24 cellular contexts compared by ENCODE assay signal in the genomic region with DNA sequence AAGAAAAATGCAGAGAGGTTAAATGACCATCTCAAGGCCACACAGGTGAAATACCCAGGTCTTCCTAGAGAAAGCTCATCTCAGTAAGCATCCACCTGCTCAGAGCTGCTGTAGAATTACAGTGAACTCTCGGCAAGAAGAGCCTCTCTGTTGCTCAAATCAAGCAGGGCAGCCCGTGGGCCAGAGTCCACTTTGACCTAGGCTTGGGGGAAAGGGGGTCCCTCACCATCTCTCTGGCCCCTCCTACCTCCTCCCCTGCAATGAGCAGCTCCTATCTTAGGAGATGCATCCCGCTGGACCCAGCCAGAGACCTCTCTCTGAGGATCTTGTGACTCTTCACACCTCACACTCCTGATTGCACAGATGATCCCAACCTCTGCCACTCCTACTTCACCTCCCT.
DNase-seq lines count a peak whose midpoint lies in the region; ATAC-seq, FAIRE-seq and TF ChIP-seq lines count a peak whose summit lies in the region.
"Had no signal": no experiment of that assay in that cellular context is flagged by ENCODE, and none has a peak within 500 bp of the region (broad histone marks: within the 10 kb centered on the region; RNA-seq: fewer than 3 reads in every experiment).

No MANE protein-coding gene starts in this region.

- no peaks in the 10 kb centered on the region for H3K4me1 Mint-ChIP-seq in osteocyte (ENCODE audit: unreplicated experiment)
- H3K4me1 Mint-ChIP-seq: B cell; CD4-positive, CD25-positive, alpha-beta regulatory T cell; GM23338 had no signal

- FAIRE-seq in bronchial epithelial cell (lab: Jason Lieb, UNC), result peak; percentile 52
- FAIRE-seq: A204.1, G401.6, GM12878, GM19239 had no signal

- TF ChIP-seq EP300 in esophagus muscularis mucosa (IDR thresholded peaks at IDR 0.05), result no peak

- no peaks in the 10 kb centered on the region for H3K9me3 ChIP-seq in esophagus muscularis mucosa
- H3K9me3 ChIP-seq: BLaER1, Caco-2 had no signal

- intact Hi-C loops in esophagus muscularis mucosa (cut with DNase I), result no loop called here

- no peaks in the 10 kb centered on the region for H3K27me3 Mint-ChIP-seq in osteocyte (ENCODE audit: unreplicated experiment)

- no peaks in the 10 kb centered on the region for H3K36me3 ChIP-seq in bronchial epithelial cell (ENCODE audit: control insufficient read depth, insufficient read depth, low read length)
- H3K36me3 ChIP-seq in esophagus muscularis mucosa, result no peaks in the 10 kb centered on the region
- H3K36me3 ChIP-seq: BLaER1 had no signal

- ATAC-seq in GM19397 (IDR thresholded peaks at IDR 0.05; ENCODE audit: unreplicated experiment), result no peak
- ATAC-seq: CD8-positive, alpha-beta T cell; GM12878; GM23338; HCT116 had no signal

- H3K27ac ChIP-seq in esophagus muscularis mucosa (replicated peaks in 1 of 4), result no peak overlapping the region
- H3K27ac ChIP-seq: 22Rv1, BLaER1, C4-2B had no signal

- peaks cover 3% of the 10 kb centered on the region for H3K9me3 Mint-ChIP-seq in osteocyte (ENCODE audit: unreplicated experiment)
- H3K9me3 Mint-ChIP-seq: CD8-positive, alpha-beta T cell had no signal

- H3K27me3 ChIP-seq in bronchial epithelial cell (ENCODE audit: control insufficient read depth, insufficient read depth, low read length) (no peaks in the 10 kb centered on the region), esophagus muscularis mucosa (peaks cover 0 to 37% (median 0%) of the 10 kb centered on the region in 4 donors)
- H3K27me3 ChIP-seq: BLaER1 had no signal

- TF ChIP-seq POLR2A in esophagus muscularis mucosa (IDR thresholded peaks at IDR 0.05; ENCODE audit: low read depth), result no peak

- no peak for TF ChIP-seq CTCF in bronchial epithelial cell (IDR thresholded peaks at IDR 0.05; ENCODE audit: insufficient read depth, low read length, severe bottlenecking)
- TF ChIP-seq CTCF in esophagus muscularis mucosa (IDR thresholded peaks at IDR 0.05), result no peak
- no peak for TF ChIP-seq CTCF in osteocyte (IDR thresholded peaks at IDR 0.05)

- no peak overlapping the region for H3K27ac Mint-ChIP-seq in osteocyte (ENCODE audit: unreplicated experiment)
- H3K27ac Mint-ChIP-seq: B cell; CD8-positive, alpha-beta T cell; GM23338; H9 had no signal

- H3K4me3 ChIP-seq in bronchial epithelial cell (ENCODE audit: low read depth, low read length) (no peak overlapping the region), esophagus muscularis mucosa (no peak overlapping the region)
- H3K4me3 ChIP-seq: BLaER1, GM12878, GM23338 had no signal

- peak; percentile 15 for DNase-seq in activated CD8-positive, alpha-beta memory T cell treated with anti-CD3 and anti-CD28 coated beads for 24 hours
- no peak for DNase-seq in activated CD8-positive, alpha-beta memory T cell treated with anti-CD3 and anti-CD28 coated beads, Interleukin-2, amount 50 U/mL, for 48 hours
- DNase-seq in bronchial epithelial cell (ENCODE audit: low read depth) (no peak), esophagus muscularis mucosa (ENCODE audit: extremely low spot score) (peak; percentile 89), osteocyte (ENCODE audit: extremely low spot score, unreplicated experiment) (peak; percentile 46), SKM-1 treated with dmso at 0.1 percent for 144 hours (lab: John Stamatoyannopoulos, UW; ENCODE audit: unreplicated experiment) (no peak), NCI-H146 (lab: John Stamatoyannopoulos, UW) (no peak)
- DNase-seq: Caco-2; CD4-positive, CD25-positive, alpha-beta regulatory T cell; DMS153; DND-41; H9 had no signal

- 72% methylated on average over 2 of the region's 3 CpGs for WGBS in esophagus muscularis mucosa

- H3K4me3 Mint-ChIP-seq in osteocyte (ENCODE audit: unreplicated experiment), result no peak overlapping the region
- H3K4me3 Mint-ChIP-seq: B cell; CD4-positive, CD25-positive, alpha-beta regulatory T cell; CD8-positive, alpha-beta T cell; GM23338; H9 had no signal

- no peaks in the 10 kb centered on the region for H3K36me3 Mint-ChIP-seq in osteocyte (ENCODE audit: unreplicated experiment)
- H3K36me3 Mint-ChIP-seq: CD4-positive, CD25-positive, alpha-beta regulatory T cell; CD8-positive, alpha-beta T cell had no signal

- H3K4me1 ChIP-seq in esophagus muscularis mucosa, result no peaks in the 10 kb centered on the region
- H3K4me1 ChIP-seq: Caco-2 had no signal

Comparison
In these comparisons a context has a peak if more than half of its experiments do, and no peak if none do; other contexts are left out.
1. DNase-seq: peak in activated CD8-positive, alpha-beta memory T cell treated with anti-CD3 and anti-CD28 coated beads for 24 hours (single experiment), esophagus muscularis mucosa (single experiment) and osteocyte (single experiment); none in activated CD8-positive, alpha-beta memory T cell treated with anti-CD3 and anti-CD28 coated beads, Interleukin-2, amount 50 U/mL, for 48 hours (single experiment), bronchial epithelial cell (single experiment), SKM-1 treated with dmso at 0.1 percent for 144 hours (single experiment) and NCI-H146 (single experiment).